Comparison of ENCODE assay signal across 9 cellular contexts in the genomic region with DNA sequence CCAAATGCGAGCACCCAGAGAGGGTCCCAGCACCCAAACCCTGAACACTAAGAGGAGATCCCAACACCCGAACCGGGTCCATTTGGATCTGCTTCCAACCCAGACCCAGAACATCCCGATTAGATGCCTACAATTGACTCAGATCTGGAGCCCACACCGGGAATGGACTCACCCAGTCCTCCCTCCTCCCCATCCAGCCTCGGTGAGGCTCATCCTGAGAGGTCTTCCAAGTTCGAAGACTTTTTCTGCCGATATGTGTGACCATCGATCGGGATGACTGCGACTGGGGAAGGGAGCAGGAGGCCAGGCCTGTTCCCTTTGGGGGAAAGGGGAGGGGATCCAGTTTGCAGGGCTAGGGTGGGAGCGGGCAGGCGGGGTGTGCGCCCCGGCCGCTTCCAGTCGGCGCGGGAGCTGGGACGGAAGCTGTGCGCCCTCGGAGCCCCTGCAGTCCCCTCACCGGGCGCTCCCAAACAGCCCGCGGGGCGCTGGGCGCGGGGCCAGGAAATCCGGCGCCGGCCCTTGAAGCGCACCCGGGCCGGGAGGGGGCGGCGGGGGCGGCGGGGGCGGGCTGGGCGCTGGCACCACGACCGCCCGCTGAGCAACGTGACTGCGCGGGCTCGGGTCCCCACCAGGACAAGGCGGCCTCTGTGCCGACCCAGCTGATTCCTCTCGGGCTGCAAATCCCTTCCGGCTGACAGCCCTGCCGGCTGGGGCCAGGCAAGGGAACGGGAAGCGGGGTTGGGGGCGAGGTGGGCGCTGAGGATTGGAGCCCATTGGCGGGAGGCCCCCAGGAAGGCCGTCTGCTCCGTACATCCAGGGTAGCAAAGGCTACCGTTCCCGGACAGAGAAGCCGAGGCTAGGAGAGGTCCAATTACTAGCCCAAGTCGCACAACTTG.
DNase-seq lines count a peak whose midpoint lies in the region; ATAC-seq lines count a peak whose summit lies in the region.
"Had no signal": no experiment of that assay in that cellular context is flagged by ENCODE, and none has a peak within 500 bp of the region (broad histone marks: within the 10 kb centered on the region; RNA-seq: fewer than 3 reads in every experiment).

No MANE protein-coding gene starts in this region.

- ATAC-seq in GM21381 (IDR thresholded peaks at IDR 0.05; ENCODE audit: unreplicated experiment) = no peak
- no peak for ATAC-seq in GM21529 (IDR thresholded peaks at IDR 0.05; ENCODE audit: unreplicated experiment)

- DNase-seq in NCI-H2171 treated with DMSO at 0.1 percent for 48 hours (lab: John Stamatoyannopoulos, UW) (peak; percentile 3), NCI-H2171 (lab: John Stamatoyannopoulos, UW) (no peak), globus pallidus (ENCODE audit: low spot score) (peak; percentile 34), skeletal muscle cell (ENCODE audit: low read depth) (no peak), hepatic stellate cell (ENCODE audit: low spot score) (no peak)
- peak; percentile 34 for DNase-seq in activated T-cell treated with anti-CD3 and anti-CD28 coated beads, Interleukin-2, amount 50 U/mL, for 1 hour

- H3K4me3 ChIP-seq in skeletal muscle cell (ENCODE audit: low read depth, low read length) = peak overlapping the region; percentile 30
- H3K4me3 ChIP-seq: PC-9 had no signal

Comparison
In these comparisons a context has a peak if more than half of its experiments do, and no peak if none do; other contexts are left out.
1. DNase-seq: peak in NCI-H2171 treated with DMSO at 0.1 percent for 48 hours (single experiment), activated T-cell treated with anti-CD3 and anti-CD28 coated beads, Interleukin-2, amount 50 U/mL, for 1 hour (single experiment) and globus pallidus (single experiment); none in NCI-H2171 (single experiment), skeletal muscle cell (single experiment) and hepatic stellate cell (single experiment).